In the genomic region with DNA sequence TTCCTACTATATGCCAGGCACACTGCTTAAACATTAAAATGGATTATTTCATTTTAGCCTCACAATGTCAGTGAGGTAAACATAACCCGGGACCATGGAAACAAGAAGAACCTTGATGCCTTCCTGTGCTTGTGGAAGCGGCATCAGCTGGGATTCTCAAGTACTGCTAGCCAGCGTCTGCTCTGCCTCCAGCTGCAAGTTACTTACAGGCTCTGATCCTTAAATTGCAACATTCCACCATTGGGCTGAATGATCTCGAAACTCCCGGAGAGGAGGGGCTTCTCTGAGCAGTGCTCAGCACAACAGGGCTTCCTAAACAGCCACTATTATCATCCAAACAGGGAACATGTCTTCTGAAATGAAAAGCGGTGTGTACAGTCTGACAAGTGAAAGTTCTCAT, we compare ENCODE assay signal across 17 cellular contexts. TPM values are rescaled to one million over a fixed set of nuclear protein-coding genes. Genes with fewer than 3 reads are reported as not detected.
DNase-seq lines count a peak whose midpoint lies in the region; ATAC-seq and TF ChIP-seq lines count a peak whose summit lies in the region.
"Had no signal": no experiment of that assay in that cellular context is flagged by ENCODE, and none has a peak within 500 bp of the region (broad histone marks: within the 10 kb centered on the region; RNA-seq: fewer than 3 reads in every experiment).

No MANE protein-coding gene starts in this region.

- no peaks in the 10 kb centered on the region for H3K36me3 Mint-ChIP-seq in endodermal cell (ENCODE audit: low read depth)
- H3K36me3 Mint-ChIP-seq in CD4-positive, alpha-beta memory T cell = no peaks in the 10 kb centered on the region

- POLR2A ChIA-PET in CD4-positive, alpha-beta memory T cell (lab: Charles Lee; ENCODE audit: partially characterized antibody) = interaction anchor here (0.8 to 5.5 kb wide), 5 partner anchors 60 to 210 kb away, joined by 3 to 37 read pairs (median 6); partner anchors contain the start of genes MTFR1L and SELENON

- no peaks in the 10 kb centered on the region for H3K4me1 ChIP-seq in endodermal cell (ENCODE audit: control insufficient read depth, insufficient read depth, low read length)
- H3K4me1 ChIP-seq in sigmoid colon = peaks cover 0 to 29% (median 19%) of the 10 kb centered on the region in 4 donors
- peaks cover 17% of the 10 kb centered on the region for H3K4me1 ChIP-seq in CD4-positive, alpha-beta memory T cell (ENCODE audit: insufficient read depth, low read length)

- no peak overlapping the region for H3K27ac Mint-ChIP-seq in endodermal cell
- H3K27ac Mint-ChIP-seq in CD4-positive, alpha-beta memory T cell = peak overlapping the region in 2 of 7 donors; percentile 15 to 75
- H3K27ac Mint-ChIP-seq: activated naive CD8-positive, alpha-beta T cell treated with anti-CD3 and anti-CD28 coated beads, Interleukin-2, amount 50 U/mL, for 24 hours; B cell; T-helper 2 cell treated with Interferon-gamma antibody and Interleukin-4, amounts not matched to agents 5 μg/mL and 100 μg/mL, for 36 hours had no signal

- no peak overlapping the region for H3K9ac ChIP-seq in endodermal cell (ENCODE audit: extremely low read depth, low read length, poor library complexity, severe bottlenecking)

- 67 to 71% methylated on average over 4 to 6 of the region's 6 CpGs for WGBS in endodermal cell (ENCODE audit: insufficient coverage in 1 of 2, insufficient read length in 1 of 2), 2 experiments
- WGBS in sigmoid colon, 2 donors = 59 to 66% methylated on average over 6 of the region's 6 CpGs

- no peaks in the 10 kb centered on the region for H3K9me3 Mint-ChIP-seq in endodermal cell
- no peaks in the 10 kb centered on the region for H3K9me3 Mint-ChIP-seq in CD4-positive, alpha-beta memory T cell
- H3K9me3 Mint-ChIP-seq: activated naive CD8-positive, alpha-beta T cell treated with anti-CD3 and anti-CD28 coated beads, Interleukin-2, amount 50 U/mL, for 24 hours; T-helper 2 cell treated with Interferon-gamma antibody and Interleukin-4, amounts not matched to agents 5 μg/mL and 100 μg/mL, for 36 hours had no signal

- no peak for ATAC-seq in HG02970 (IDR thresholded peaks at IDR 0.05; ENCODE audit: low FRiP score, unreplicated experiment)
- ATAC-seq in HG02885 (IDR thresholded peaks at IDR 0.05; ENCODE audit: poor library complexity, unreplicated experiment) = no peak
- ATAC-seq: activated naive CD8-positive, alpha-beta T cell treated with anti-CD3 and anti-CD28 coated beads, Interleukin-2, amount 50 U/mL, for 24 hours; left colon had no signal

- TF ChIP-seq EP300 in sigmoid colon (IDR thresholded peaks at IDR 0.05) = no peak

- H3K9me3 ChIP-seq in endodermal cell (ENCODE audit: control insufficient read depth, low read length) (no peaks in the 10 kb centered on the region), sigmoid colon (no peaks in the 10 kb centered on the region)
- H3K9me3 ChIP-seq in CD4-positive, alpha-beta memory T cell (ENCODE audit: control insufficient read depth in 1 of 2, low read length in 2 of 2) = no peaks in the 10 kb centered on the region
- H3K9me3 ChIP-seq: Peyer's patch had no signal

- intact Hi-C loops in sigmoid colon (cut with DNase I) = loop anchor here (1.0 to 2.0 kb wide), 2 partner anchors 135 to 186 kb away; no protein-coding TSS in a partner anchor
- intact Hi-C loops in CD4-positive, alpha-beta memory T cell (cut with micrococcal nuclease) = loop anchor here (2.0 to 5.0 kb wide), 2 partner anchors 47 to 108 kb away; no protein-coding TSS in a partner anchor

- no peak overlapping the region for H3K4me3 Mint-ChIP-seq in endodermal cell
- no peak overlapping the region for H3K4me3 Mint-ChIP-seq in CD4-positive, alpha-beta memory T cell
- H3K4me3 Mint-ChIP-seq: activated naive CD8-positive, alpha-beta T cell treated with anti-CD3 and anti-CD28 coated beads, Interleukin-2, amount 50 U/mL, for 24 hours; B cell; T-helper 2 cell treated with Interferon-gamma antibody and Interleukin-4, amounts not matched to agents 5 μg/mL and 100 μg/mL, for 36 hours had no signal

- no peak for TF ChIP-seq CTCF in NB4 (IDR thresholded peaks at IDR 0.05; ENCODE audit: low read depth, low read length)
- TF ChIP-seq CTCF in endodermal cell (conservative IDR thresholded peaks at IDR 0.05) = no peak
- no peak for TF ChIP-seq CTCF in sigmoid colon (IDR thresholded peaks at IDR 0.05)

- CTCF ChIA-PET in CD4-positive, alpha-beta memory T cell (lab: Charles Lee; ENCODE audit: partially characterized antibody) = interaction anchor here (0.8 to 10.3 kb wide), 17 partner anchors 12 to 286 kb away, joined by 4 to 218 read pairs (median 11); partner anchors contain the start of gene SELENON

- DNase-seq in activated CD8-positive, alpha-beta memory T cell treated with anti-CD3 and anti-CD28 coated beads for 24 hours = peak; percentile 53
- no peak for DNase-seq in activated CD8-positive, alpha-beta memory T cell treated with anti-CD3 and anti-CD28 coated beads, Interleukin-2, amount 50 U/mL, for 48 hours
- DNase-seq in NB4 (ENCODE audit: low read depth) (peak; percentile 29), endodermal cell (peak; percentile 70), sigmoid colon (no peak)
- DNase-seq in CD4-positive, alpha-beta memory T cell = no peak
- DNase-seq: activated naive CD8-positive, alpha-beta T cell treated with anti-CD3 and anti-CD28 coated beads, Interleukin-2, amount 50 U/mL, for 24 hours; activated T-cell treated with anti-CD3 and anti-CD28 coated beads, Interleukin-2, amount 50 U/mL, for 48 hours; DND-41; left colon; NCI-H1092; Peyer's patch; posterior cingulate gyrus had no signal

- H3K4me3 ChIP-seq in NB4 (ENCODE audit: low read depth, low read length) (no peak overlapping the region), endodermal cell (ENCODE audit: low read length) (no peak overlapping the region), sigmoid colon (no peak overlapping the region)
- H3K4me3 ChIP-seq in CD4-positive, alpha-beta memory T cell (ENCODE audit: low read length in 2 of 2) = no peak overlapping the region
- H3K4me3 ChIP-seq: Peyer's patch had no signal

- H3K27ac ChIP-seq in endodermal cell (ENCODE audit: low read depth, low read length) (no peak overlapping the region), sigmoid colon (peak overlapping the region in 3 of 4 donors; percentile 52 to 71 (median 57))
- H3K27ac ChIP-seq in CD4-positive, alpha-beta memory T cell (ENCODE audit: low read depth, low read length) = no peak overlapping the region
- H3K27ac ChIP-seq: Peyer's patch had no signal

- H3K27me3 Mint-ChIP-seq in endodermal cell (ENCODE audit: insufficient read depth) = peaks cover 38% of the 10 kb centered on the region
- H3K27me3 Mint-ChIP-seq in CD4-positive, alpha-beta memory T cell = peaks cover 0 to 2% of the 10 kb centered on the region in 2 donors

- TF ChIP-seq POLR2A in NB4 (IDR thresholded peaks at IDR 0.05; ENCODE audit: extremely low read depth, insufficient read length) = no peak
- TF ChIP-seq POLR2A in sigmoid colon (IDR thresholded peaks at IDR 0.05) = no peak

- H3K36me3 ChIP-seq in endodermal cell (ENCODE audit: control insufficient read depth, insufficient read depth, low read length) (no peaks in the 10 kb centered on the region), sigmoid colon (no peaks in the 10 kb centered on the region)
- H3K36me3 ChIP-seq in CD4-positive, alpha-beta memory T cell (ENCODE audit: insufficient read depth, low read length) = no peaks in the 10 kb centered on the region
- H3K36me3 ChIP-seq: Peyer's patch had no signal

- H3K27me3 ChIP-seq in endodermal cell (ENCODE audit: control insufficient read depth, insufficient read depth, low read length, poor library complexity, severe bottlenecking) (peaks cover 56% of the 10 kb centered on the region), sigmoid colon (no peaks in the 10 kb centered on the region)
- H3K27me3 ChIP-seq in CD4-positive, alpha-beta memory T cell (ENCODE audit: insufficient read depth, low read length) = no peaks in the 10 kb centered on the region
- H3K27me3 ChIP-seq: Peyer's patch had no signal

- peaks cover 4% of the 10 kb centered on the region for H3K4me1 Mint-ChIP-seq in endodermal cell
- peaks cover 17 to 22% (median 19%) of the 10 kb centered on the region in 4 donors for H3K4me1 Mint-ChIP-seq in CD4-positive, alpha-beta memory T cell

RNA-seq across cellular contexts. Expression of gene MAN1C1, which starts 6.7 kb away (rescaled TPM):
- 1 to 10 TPM; 2.2 to 4.3 TPM for total RNA-seq in endodermal cell
- 8.0 TPM for polyA plus RNA-seq in endodermal cell (2013, experiment 1 of 2)
- polyA plus RNA-seq in endodermal cell (2013, experiment 2 of 2) = 6.9 TPM
- 10 to 100 TPM; 12.8 to 32.1 (median 22.9) TPM for total RNA-seq in sigmoid colon
- polyA plus RNA-seq in sigmoid colon = 1 to 10 TPM in 2 of 3 donors, under 1 TPM in 1; 0.69 to 7.4 (median 3.6) TPM
- 10 to 100 TPM; 42.6 to 45.1 TPM for total RNA-seq in CD4-positive, alpha-beta memory T cell
- 10 to 100 TPM in 1 of 2 donors, 1 to 10 TPM in 1; 3.6 to 10.4 TPM for polyA plus RNA-seq in CD4-positive, alpha-beta memory T cell

Comparison
In these comparisons a context has a peak if more than half of its experiments do, and no peak if none do; other contexts are left out.
1. DNase-seq: peak in activated CD8-positive, alpha-beta memory T cell treated with anti-CD3 and anti-CD28 coated beads for 24 hours (single experiment), NB4 (single experiment) and endodermal cell (single experiment); none in activated CD8-positive, alpha-beta memory T cell treated with anti-CD3 and anti-CD28 coated beads, Interleukin-2, amount 50 U/mL, for 48 hours (single experiment), sigmoid colon (single experiment) and CD4-positive, alpha-beta memory T cell (0 of 5).
2. H3K27ac ChIP-seq: peak in sigmoid colon (3 of 4); none in endodermal cell (single experiment) and CD4-positive, alpha-beta memory T cell (single experiment).